In the genomic region with DNA sequence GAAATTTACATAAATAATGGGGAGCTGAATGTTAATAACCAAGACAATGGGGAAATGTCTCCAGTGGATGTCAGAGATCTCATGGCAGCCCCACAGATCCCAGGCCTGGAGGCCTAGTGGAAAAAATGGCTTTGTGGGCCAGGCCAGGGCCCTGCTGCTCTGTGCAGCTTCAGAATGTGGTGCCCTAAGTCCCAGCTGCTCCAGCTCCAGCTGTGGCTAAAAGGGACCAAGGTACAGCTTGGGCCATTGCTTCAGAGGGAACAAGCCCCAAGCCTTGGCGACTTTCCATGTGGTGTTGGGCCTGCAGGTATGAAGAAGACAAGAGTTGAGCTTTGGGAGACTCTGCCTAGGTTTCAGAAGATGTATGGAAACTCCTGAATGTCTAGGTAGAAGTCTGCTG, we compare ENCODE assay signal across 22 cellular contexts.
"Had no signal": no experiment of that assay in that cellular context is flagged by ENCODE, and none has a peak within 500 bp of the region (broad histone marks: within the 10 kb centered on the region; RNA-seq: fewer than 3 reads in every experiment).

No MANE protein-coding gene starts in this region.

- FAIRE-seq: colon, endothelial cell of umbilical vein, frontal cortex had no signal

- H3K27ac ChIP-seq: coronary artery, dorsolateral prefrontal cortex, esophagus muscularis mucosa, foreskin keratinocyte, gastroesophageal sphincter, heart left ventricle, hepatocyte, left lung, lower lobe of right lung had no signal

- H3K27me3 ChIP-seq: dorsolateral prefrontal cortex, esophagus muscularis mucosa, foreskin keratinocyte, gastroesophageal sphincter, heart left ventricle, hepatocyte, left lung had no signal

- H2AFZ ChIP-seq: hepatocyte had no signal

- ATAC-seq: foreskin keratinocyte, gastroesophageal sphincter, heart left ventricle, left cardiac atrium, left lung, left ventricle myocardium superior, lower lobe of right lung had no signal

- DNase-seq: cerebellar nuclear complex; dermis blood vessel endothelial cell; dorsolateral prefrontal cortex; effector CD4-positive, alpha-beta T cell; effector memory CD4-positive, alpha-beta T cell; foreskin keratinocyte; heart left ventricle; hypothalamus; immature natural killer cell; islet precursor cell; left cardiac atrium; left lung; left ventricle myocardium superior; lower lobe of right lung; mesenchymal stem cell had no signal

- H3K9me3 ChIP-seq: esophagus muscularis mucosa, gastroesophageal sphincter, lower lobe of right lung had no signal

- H3K4me3 ChIP-seq: coronary artery, dorsolateral prefrontal cortex, esophagus muscularis mucosa, gastroesophageal sphincter, heart left ventricle, hepatocyte, left lung, lower lobe of right lung had no signal

- H3K4me2 ChIP-seq: hepatocyte had no signal

- H3K36me3 ChIP-seq: esophagus muscularis mucosa, gastroesophageal sphincter, heart left ventricle, left lung, lower lobe of right lung had no signal

- H3K79me2 ChIP-seq: hepatocyte had no signal

- H3K4me1 ChIP-seq: esophagus muscularis mucosa, foreskin keratinocyte, gastroesophageal sphincter, heart left ventricle, left lung, lower lobe of right lung had no signal
